Comparison of ENCODE assay signal across 8 cellular contexts in the genomic region with DNA sequence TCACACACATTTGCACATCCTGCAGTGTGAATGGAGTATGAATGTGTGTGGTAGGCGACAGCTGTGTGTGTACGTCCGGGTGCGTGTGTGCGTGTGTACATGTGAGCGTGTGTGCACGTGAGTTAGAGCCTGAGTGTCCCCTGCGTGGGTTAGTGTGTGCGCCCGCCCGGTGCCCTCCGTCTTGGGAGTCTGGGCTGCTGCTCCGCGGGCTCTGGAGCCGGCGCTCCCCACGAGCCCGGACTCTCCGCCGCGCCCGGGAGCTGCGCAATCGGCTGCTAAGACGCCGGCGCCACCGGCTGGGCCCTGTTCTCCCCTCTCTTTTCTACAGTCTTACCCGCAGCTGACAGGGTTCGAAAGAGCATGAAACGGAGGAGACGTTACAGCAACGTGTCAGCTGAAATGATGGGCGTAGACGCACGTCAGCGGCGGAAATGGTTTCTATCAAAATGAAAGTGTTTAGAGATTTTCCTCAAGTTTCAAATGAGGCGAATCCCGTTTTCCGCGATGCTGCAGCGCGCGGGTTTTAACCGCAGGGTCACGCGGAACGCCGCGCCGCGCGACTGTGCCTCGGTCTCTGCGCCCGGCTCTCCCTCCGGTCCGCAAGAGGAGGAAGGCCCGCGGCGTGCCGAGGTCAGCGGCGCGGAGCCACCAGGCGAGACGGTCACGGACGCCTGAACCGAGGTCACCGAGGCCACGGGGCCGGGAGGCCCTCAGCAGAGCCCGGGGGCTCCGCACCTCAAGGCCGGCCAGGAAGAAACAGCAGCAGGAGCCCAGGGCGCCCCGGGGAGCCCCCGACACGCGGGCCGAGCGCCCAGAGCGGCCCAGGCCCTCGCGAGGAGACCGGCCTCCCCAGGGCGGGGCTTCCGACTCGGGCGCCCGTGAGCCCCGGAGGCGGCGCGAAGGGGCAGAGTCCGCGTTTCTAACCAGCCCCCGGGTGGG.
DNase-seq lines count a peak whose midpoint lies in the region; ATAC-seq and TF ChIP-seq lines count a peak whose summit lies in the region.

No MANE protein-coding gene starts in this region.

- H3K4me1 ChIP-seq in heart left ventricle, result peaks cover 0 to 15% (median 1%) of the 10 kb centered on the region in 12 donors
- H3K4me1 ChIP-seq in upper lobe of left lung, result peaks cover 3 to 16% (median 7%) of the 10 kb centered on the region in 4 donors

- TF ChIP-seq EP300 in upper lobe of left lung (IDR thresholded peaks at IDR 0.05), result no peak

- no peaks in the 10 kb centered on the region for H3K36me3 ChIP-seq in heart left ventricle
- H3K36me3 ChIP-seq in upper lobe of left lung, result no peaks in the 10 kb centered on the region

- 1% methylated on average over 22 to 100 of the region's 100 CpGs for WGBS in heart left ventricle, 4 donors
- WGBS in upper lobe of left lung, 2 donors, result 0 to 2% methylated on average over 25 to 35 of the region's 100 CpGs

- peaks cover 0 to 3% (median 0%) of the 10 kb centered on the region in 12 donors for H3K9me3 ChIP-seq in heart left ventricle
- H3K9me3 ChIP-seq in upper lobe of left lung, result peaks cover 0 to 4% (median 2%) of the 10 kb centered on the region in 4 donors

- TF ChIP-seq CTCF in heart left ventricle (IDR thresholded peaks at IDR 0.05) (no peak), upper lobe of left lung (IDR thresholded peaks at IDR 0.05) (peak in 1 of 6 experiments; percentile 15)

- H3K4me1 Mint-ChIP-seq in activated naive CD4-positive, alpha-beta T cell treated with anti-CD3 and anti-CD28 coated beads, Interleukin-2, amount 10 ng/mL, durations not matched to agents 7 days and 5 days, result peaks cover 11% of the 10 kb centered on the region

- no peaks in the 10 kb centered on the region for H3K9me3 Mint-ChIP-seq in activated naive CD4-positive, alpha-beta T cell treated with anti-CD3 and anti-CD28 coated beads, Interleukin-2, amount 10 ng/mL, durations not matched to agents 7 days and 5 days

- DNase-seq in AG08396 (ENCODE audit: low spot score) (peak; percentile 75), RPMI7951 (ENCODE audit: low read depth) (peak; percentile 44), heart left ventricle (peak in 4 of 5 donors; percentile 19 to 69 (median 37)), posterior cingulate gyrus (peak in 8 of 10 donors; percentile 20 to 91 (median 46)), upper lobe of left lung (peak in 1 of 2 donors; percentile 90)
- DNase-seq in activated naive CD4-positive, alpha-beta T cell treated with anti-CD3 and anti-CD28 coated beads, Interleukin-2, amount 10 ng/mL, durations not matched to agents 7 days and 5 days, result peak; percentile 77

- intact Hi-C loops in heart left ventricle (cut with DNase I), result loop anchor here in 1 of 10 donors (5.0 kb wide), 1 partner anchor 55 kb away; no protein-coding TSS in a partner anchor
- intact Hi-C loops in posterior cingulate gyrus (cut with DNase I), result no loop called here

- H3K27me3 ChIP-seq in heart left ventricle (peaks cover 3 to 39% (median 15%) of the 10 kb centered on the region in 9 donors), upper lobe of left lung (peaks cover 0 to 15% (median 0%) of the 10 kb centered on the region in 4 donors)

- peak overlapping the region in 8 of 12 donors; percentile 47 to 85 (median 60) for H3K27ac ChIP-seq in heart left ventricle
- peak overlapping the region; percentile 44 to 83 (median 66) for H3K27ac ChIP-seq in upper lobe of left lung

- H3K36me3 Mint-ChIP-seq in activated naive CD4-positive, alpha-beta T cell treated with anti-CD3 and anti-CD28 coated beads, Interleukin-2, amount 10 ng/mL, durations not matched to agents 7 days and 5 days, result no peaks in the 10 kb centered on the region

- peak overlapping the region; percentile 91 for H3K27ac Mint-ChIP-seq in activated naive CD4-positive, alpha-beta T cell treated with anti-CD3 and anti-CD28 coated beads, Interleukin-2, amount 10 ng/mL, durations not matched to agents 7 days and 5 days

- H3K4me3 ChIP-seq in heart left ventricle (peak overlapping the region; percentile 49 to 80 (median 62)), upper lobe of left lung (peak overlapping the region; percentile 56 to 88 (median 77))

- H3K4me3 Mint-ChIP-seq in activated naive CD4-positive, alpha-beta T cell treated with anti-CD3 and anti-CD28 coated beads, Interleukin-2, amount 10 ng/mL, durations not matched to agents 7 days and 5 days, result peak overlapping the region; percentile 83

- TF ChIP-seq POLR2A in heart left ventricle (IDR thresholded peaks at IDR 0.05) (no peak), upper lobe of left lung (IDR thresholded peaks at IDR 0.05) (no peak)

- ATAC-seq in GM21390 (IDR thresholded peaks at IDR 0.05; ENCODE audit: unreplicated experiment), result peak; percentile 58
- ATAC-seq in heart left ventricle, result peak in 3 of 4 donors; percentile 24 to 81 (median 50)
- ATAC-seq in upper lobe of left lung (ENCODE audit: low FRiP score in 2 of 2), result peak in 1 of 2 donors; percentile 84
- no peak for ATAC-seq in GM21825 (IDR thresholded peaks at IDR 0.05; ENCODE audit: unreplicated experiment)

- CTCF ChIA-PET in activated naive CD4-positive, alpha-beta T cell treated with anti-CD3 and anti-CD28 coated beads, Interleukin-2, amount 10 ng/mL, durations not matched to agents 7 days and 5 days (lab: Charles Lee), result no interaction called here

- H3K27me3 Mint-ChIP-seq in activated naive CD4-positive, alpha-beta T cell treated with anti-CD3 and anti-CD28 coated beads, Interleukin-2, amount 10 ng/mL, durations not matched to agents 7 days and 5 days, result peaks cover 15% of the 10 kb centered on the region
